In genomic region chr10:14798631-14799030, GRCh38 we compare ENCODE assay signal across 19 cellular contexts. TPM values are rescaled to one million over a fixed set of nuclear protein-coding genes. Genes with fewer than 3 reads are reported as not detected.
DNase-seq lines count a peak whose midpoint lies in the region; ATAC-seq and TF ChIP-seq lines count a peak whose summit lies in the region.
"Had no signal": no experiment of that assay in that cellular context is flagged by ENCODE, and none has a peak within 500 bp of the region (broad histone marks: within the 10 kb centered on the region; RNA-seq: fewer than 3 reads in every experiment).

No MANE protein-coding gene starts in this region.

- BruUV-seq in PC-3 (replicated peaks; lab: Mats Ljungman, UMichigan), result no TSS peak

- no peak overlapping the region for H2AFZ ChIP-seq in PC-3 (ENCODE audit: low read length)

- POLR2A ChIA-PET in PC-3 (lab: Charles Lee; ENCODE audit: unreplicated experiment), result interaction anchor here (0.7 kb wide), 1 partner anchor 161 kb away, joined by 4 read pairs; no protein-coding TSS in a partner anchor

- H3K36me3 ChIP-seq in PC-3 (ENCODE audit: low read depth, low read length) (no peaks in the 10 kb centered on the region), upper lobe of left lung (no peaks in the 10 kb centered on the region)

- CTCF ChIA-PET in PC-3 (lab: Charles Lee), result no interaction called here

- no peaks in the 10 kb centered on the region for H3K9me3 ChIP-seq in PC-3 (ENCODE audit: low read length)
- no peaks in the 10 kb centered on the region for H3K9me3 ChIP-seq in upper lobe of left lung
- H3K9me3 ChIP-seq: SK-N-SH had no signal

- TF ChIP-seq EP300 in upper lobe of left lung (IDR thresholded peaks at IDR 0.05), result no peak

- DNase-seq in NCI-H2107 treated with DMSO at 0.1 percent for 48 hours (lab: John Stamatoyannopoulos, UW; ENCODE audit: unreplicated experiment), result peak; percentile 68
- DNase-seq in NCI-H2107 (lab: John Stamatoyannopoulos, UW), result no peak
- peak; percentile 11 for DNase-seq in COLO668 (lab: John Stamatoyannopoulos, UW; ENCODE audit: unreplicated experiment)
- peak; percentile 26 for DNase-seq in PC-3
- peak; percentile 88 for DNase-seq in glomerular endothelial cell (ENCODE audit: extremely low read depth, low read depth, low spot score)
- DNase-seq in upper lobe of left lung, result no peak
- DNase-seq in DMS153 treated with DMSO at 0.1 percent for 48 hours (lab: John Stamatoyannopoulos, UW; ENCODE audit: unreplicated experiment), result no peak
- DNase-seq: 8988T; CD4-positive, alpha-beta T cell; DMS153; GOT3; MM.1S; NCI-H1694 treated with DMSO at 0.1 percent for 48 hours; NCI-H2171; OCI-M1; RPMI8226; SHP77 treated with DMSO at 0.1 percent for 48 hours; SK-N-SH had no signal

- H4K20me1 ChIP-seq in PC-3 (ENCODE audit: low read length), result no peaks in the 10 kb centered on the region

- TF ChIP-seq CTCF in PC-3 (conservative IDR thresholded peaks at IDR 0.05; ENCODE audit: low read depth, low read length) (no peak), upper lobe of left lung (IDR thresholded peaks at IDR 0.05) (no peak)

- H3K9ac ChIP-seq in PC-3 (ENCODE audit: low read length), result no peak overlapping the region
- H3K9ac ChIP-seq: SK-N-SH had no signal

- H3K27me3 ChIP-seq in PC-3 (ENCODE audit: low read length), result no peaks in the 10 kb centered on the region
- H3K27me3 ChIP-seq in upper lobe of left lung, result no peaks in the 10 kb centered on the region

- H3F3A ChIP-seq in PC-3 (ENCODE audit: low read length, unreplicated experiment), result no peaks in the 10 kb centered on the region

- intact Hi-C loops in PC-3 (cut with micrococcal nuclease), result no loop called here

- H3K4me3 ChIP-seq in PC-3 (ENCODE audit: low read length), result no peak overlapping the region
- H3K4me3 ChIP-seq in upper lobe of left lung, result no peak overlapping the region

- H3K4me1 ChIP-seq in PC-3 (ENCODE audit: insufficient read depth, low read length) (no peaks in the 10 kb centered on the region), upper lobe of left lung (no peaks in the 10 kb centered on the region)

- no peak overlapping the region for H3K4me2 ChIP-seq in PC-3 (ENCODE audit: low read length)
- H3K4me2 ChIP-seq: SK-N-SH had no signal

- H3K79me2 ChIP-seq in PC-3 (ENCODE audit: low read length), result no peaks in the 10 kb centered on the region

- TF ChIP-seq POLR2A in upper lobe of left lung (IDR thresholded peaks at IDR 0.05), result no peak

- 31 to 39% methylated on average over 5 of the region's 5 CpGs for WGBS in upper lobe of left lung, 2 donors

- H3K27ac ChIP-seq in PC-3 (ENCODE audit: low read length) (no peak overlapping the region), upper lobe of left lung (no peak overlapping the region)

- peak; percentile 11; the same call in 1 of the 2 replicates for ATAC-seq in PC-3
- ATAC-seq in HG03565 (IDR thresholded peaks at IDR 0.05; ENCODE audit: unreplicated experiment), result no peak
- no peak for ATAC-seq in upper lobe of left lung (ENCODE audit: low FRiP score in 2 of 2)

- no peaks in the 10 kb centered on the region for H3K9me2 ChIP-seq in PC-3 (replicated peaks; ENCODE audit: low read length)
- H3K9me2 ChIP-seq: SK-N-SH had no signal

RNA-seq across cellular contexts. Expression of gene FAM107B, which starts 23.9 kb away (rescaled TPM):
- total RNA-seq in PC-3 (2014; rRNA removed), result 33.5 and 36.6 TPM in 2 replicates
- 70.8 and 81.1 TPM in 2 replicates for total RNA-seq in glomerular endothelial cell
- total RNA-seq in upper lobe of left lung, result 100 to 1,000 TPM in 1 of 6 donors, 10 to 100 TPM in 5; 44.0 to 136 (median 77.0) TPM

RNA-seq across cellular contexts. Expression of gene CDNF, which starts 39.2 kb away (rescaled TPM):
- total RNA-seq in PC-3 (2014; rRNA removed) (1.2 TPM in 1 of 2 replicates, not detected in the other), glomerular endothelial cell (5.8 TPM in 1 of 2 replicates, not detected in the other), upper lobe of left lung (10 to 100 TPM in 1 of 6 donors, 1 to 10 TPM in 3, under 1 TPM in 2; 0.89 to 34.6 (median 1.7) TPM)

RNA-seq across cellular contexts. Expression of gene HSPA14, which starts 39.5 kb away (rescaled TPM):
- total RNA-seq in PC-3 (2014; rRNA removed), result 17.5 and 18.1 TPM in 2 replicates
- total RNA-seq in glomerular endothelial cell, result 8.0 and 10.3 TPM in 2 replicates
- 10 to 100 TPM in 2 of 6 donors, 1 to 10 TPM in 4; 4.3 to 14.7 (median 9.4) TPM for total RNA-seq in upper lobe of left lung

RNA-seq across cellular contexts. Expression of gene MSANTD7, which starts 39.5 kb away (rescaled TPM):
- 8.2 and 10.7 TPM in 2 replicates for total RNA-seq in PC-3 (2014; rRNA removed)
- 10.5 and 13.8 TPM in 2 replicates for total RNA-seq in glomerular endothelial cell
- total RNA-seq in upper lobe of left lung, result 10 to 100 TPM in 1 of 6 donors, 1 to 10 TPM in 5; 5.9 to 13.9 (median 7.5) TPM

Comparison
In these comparisons a context has a peak if more than half of its experiments do, and no peak if none do; other contexts are left out.
1. DNase-seq: peak in NCI-H2107 treated with DMSO at 0.1 percent for 48 hours (single experiment), COLO668 (single experiment), PC-3 (single experiment) and glomerular endothelial cell (single experiment); none in NCI-H2107 (single experiment), upper lobe of left lung (0 of 2) and DMS153 treated with DMSO at 0.1 percent for 48 hours (single experiment).